Comparison of ENCODE assay signal across 8 cellular contexts in the genomic region with DNA sequence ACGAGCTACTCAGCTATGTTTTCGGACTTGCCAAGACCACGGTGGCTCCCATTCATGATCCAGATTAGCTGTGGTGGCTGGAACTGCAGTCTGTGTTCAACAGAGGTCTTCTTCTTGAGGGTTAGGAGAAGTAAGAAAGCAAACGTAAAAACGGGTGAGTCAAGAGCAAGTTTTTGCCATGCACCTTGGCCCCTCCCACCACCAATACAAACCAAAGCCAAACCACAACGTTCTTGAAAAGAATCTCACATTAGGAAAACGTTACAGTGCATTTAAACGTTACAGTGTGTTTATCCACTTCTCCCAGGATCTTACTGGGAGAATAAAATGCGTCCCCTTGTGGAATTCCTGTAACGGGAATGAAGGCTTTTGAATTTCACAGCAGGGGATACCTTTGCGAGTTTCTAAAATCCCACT. TPM values are rescaled to one million over a fixed set of nuclear protein-coding genes. Genes with fewer than 3 reads are reported as not detected.
DNase-seq lines count a peak whose midpoint lies in the region; ATAC-seq and TF ChIP-seq lines count a peak whose summit lies in the region.

No MANE protein-coding gene starts in this region.

- ATAC-seq in PC-3 (peak; percentile 23), GM19035 (IDR thresholded peaks at IDR 0.05; ENCODE audit: unreplicated experiment) (no peak)

- CTCF ChIA-PET in PC-3 (lab: Charles Lee), result interaction anchor here (0.5 to 1.9 kb wide), 9 partner anchors 21 to 477 kb away, joined by 3 to 9 read pairs (median 5); no protein-coding TSS in a partner anchor

- peak overlapping the region; percentile 95 for H2AFZ ChIP-seq in PC-3 (ENCODE audit: low read length)

- 5 to 9% methylated on average over 11 of the region's 11 CpGs for WGBS in sigmoid colon, 2 donors

- H3K36me3 Mint-ChIP-seq in activated T-helper 2 cell treated with anti-CD3 and anti-CD28 coated beads, Interferon-gamma antibody, Interleukin-2, Interleukin-4, amounts not matched to agents 10 μg/mL and 5 μg/mL and 100 μg/mL, durations not matched to agents 14 hours and 24 hours and 36 hours (ENCODE audit: low read depth), result no peaks in the 10 kb centered on the region

- H3K9me3 Mint-ChIP-seq in activated T-helper 2 cell treated with anti-CD3 and anti-CD28 coated beads, Interferon-gamma antibody, Interleukin-2, Interleukin-4, amounts not matched to agents 10 μg/mL and 5 μg/mL and 100 μg/mL, durations not matched to agents 14 hours and 24 hours and 36 hours, result no peaks in the 10 kb centered on the region

- H3K4me3 Mint-ChIP-seq in activated T-helper 2 cell treated with anti-CD3 and anti-CD28 coated beads, Interferon-gamma antibody, Interleukin-2, Interleukin-4, amounts not matched to agents 10 μg/mL and 5 μg/mL and 100 μg/mL, durations not matched to agents 14 hours and 24 hours and 36 hours (ENCODE audit: low read depth), result peak overlapping the region; percentile 95

- no peak for TF ChIP-seq POLR2A in sigmoid colon (IDR thresholded peaks at IDR 0.05)

- H3K9me3 ChIP-seq in PC-3 (ENCODE audit: low read length) (no peaks in the 10 kb centered on the region), sigmoid colon (no peaks in the 10 kb centered on the region)

- peak overlapping the region; percentile 94 for H3K27ac Mint-ChIP-seq in activated T-helper 2 cell treated with anti-CD3 and anti-CD28 coated beads, Interferon-gamma antibody, Interleukin-2, Interleukin-4, amounts not matched to agents 10 μg/mL and 5 μg/mL and 100 μg/mL, durations not matched to agents 14 hours and 24 hours and 36 hours

- POLR2A ChIA-PET in PC-3 (lab: Charles Lee; ENCODE audit: unreplicated experiment), result interaction anchor here (0.6 kb wide), 2 partner anchors 410 to 522 kb away, joined by 3 to 6 read pairs; no protein-coding TSS in a partner anchor

- H3K79me2 ChIP-seq in PC-3 (ENCODE audit: low read length), result peaks cover 8% of the 10 kb centered on the region; the same call in 1 of the 2 replicates

- DNase-seq in GM04504 (ENCODE audit: low read depth), result peak; percentile 50
- DNase-seq in PC-3, result peak; percentile 75
- peak; percentile 58 for DNase-seq in activated T-helper 2 cell treated with anti-CD3 and anti-CD28 coated beads, Interferon-gamma antibody, Interleukin-2, Interleukin-4, amounts not matched to agents 10 μg/mL and 5 μg/mL and 100 μg/mL, durations not matched to agents 14 hours and 24 hours and 36 hours (ENCODE audit: low spot score)
- peak; percentile 33 for DNase-seq in foreskin melanocyte
- no peak for DNase-seq in sigmoid colon
- DNase-seq in NCI-H1694 (lab: John Stamatoyannopoulos, UW), result no peak
- DNase-seq in GOT3 (lab: John Stamatoyannopoulos, UW), result no peak

- H3K4me1 ChIP-seq in PC-3 (ENCODE audit: insufficient read depth, low read length) (peaks cover 35% of the 10 kb centered on the region), sigmoid colon (peaks cover 0 to 25% (median 18%) of the 10 kb centered on the region in 4 donors)

- peak overlapping the region; percentile 49 for H3K27ac ChIP-seq in PC-3 (ENCODE audit: low read length)
- peak overlapping the region; percentile 83 to 93 (median 88) for H3K27ac ChIP-seq in sigmoid colon

- BruUV-seq in PC-3 (replicated peaks; lab: Mats Ljungman, UMichigan), result no TSS peak

- H3K9me2 ChIP-seq in PC-3 (replicated peaks; ENCODE audit: low read length), result no peaks in the 10 kb centered on the region

- no peaks in the 10 kb centered on the region for H3K27me3 ChIP-seq in PC-3 (ENCODE audit: low read length)
- no peaks in the 10 kb centered on the region for H3K27me3 ChIP-seq in sigmoid colon

- H3K27me3 Mint-ChIP-seq in activated T-helper 2 cell treated with anti-CD3 and anti-CD28 coated beads, Interferon-gamma antibody, Interleukin-2, Interleukin-4, amounts not matched to agents 10 μg/mL and 5 μg/mL and 100 μg/mL, durations not matched to agents 14 hours and 24 hours and 36 hours (ENCODE audit: low read depth), result no peaks in the 10 kb centered on the region

- intact Hi-C loops in PC-3 (cut with micrococcal nuclease) (loop anchor here (2.0 to 5.0 kb wide), 4 partner anchors 20 to 461 kb away; no protein-coding TSS in a partner anchor), sigmoid colon (cut with DNase I) (loop anchor here (5.0 to 10.0 kb wide), 3 partner anchors 251 to 1178 kb away; partner anchors contain the start of gene AAK1)
- intact Hi-C loops in activated T-helper 2 cell treated with anti-CD3 and anti-CD28 coated beads, Interferon-gamma antibody, Interleukin-2, Interleukin-4, amounts not matched to agents 10 μg/mL and 5 μg/mL and 100 μg/mL, durations not matched to agents 14 hours and 24 hours and 36 hours (cut with micrococcal nuclease), result loop anchor here (2.0 to 10.0 kb wide), 8 partner anchors 186 to 921 kb away; partner anchors contain the start of genes ANTXR1, GFPT1 and PNO1

- H3K4me2 ChIP-seq in PC-3 (ENCODE audit: low read length), result peak overlapping the region; percentile 83

- H3K36me3 ChIP-seq in PC-3 (ENCODE audit: low read depth, low read length), result no peaks in the 10 kb centered on the region
- no peaks in the 10 kb centered on the region for H3K36me3 ChIP-seq in sigmoid colon

- H3K4me3 ChIP-seq in PC-3 (ENCODE audit: low read length) (peak overlapping the region; percentile 86), sigmoid colon (peak overlapping the region; percentile 69 to 90 (median 78))

- no peaks in the 10 kb centered on the region for H4K20me1 ChIP-seq in PC-3 (ENCODE audit: low read length)

- TF ChIP-seq CTCF in PC-3 (conservative IDR thresholded peaks at IDR 0.05; ENCODE audit: low read depth, low read length) (peak; percentile 46), sigmoid colon (IDR thresholded peaks at IDR 0.05) (no peak)

- H3F3A ChIP-seq in PC-3 (ENCODE audit: low read length, unreplicated experiment), result no peaks in the 10 kb centered on the region

- peak overlapping the region; percentile 78 for H3K9ac ChIP-seq in PC-3 (ENCODE audit: low read length)

- no peak for TF ChIP-seq EP300 in sigmoid colon (IDR thresholded peaks at IDR 0.05)

- H3K4me1 Mint-ChIP-seq in activated T-helper 2 cell treated with anti-CD3 and anti-CD28 coated beads, Interferon-gamma antibody, Interleukin-2, Interleukin-4, amounts not matched to agents 10 μg/mL and 5 μg/mL and 100 μg/mL, durations not matched to agents 14 hours and 24 hours and 36 hours (ENCODE audit: low read depth), result peaks cover 44% of the 10 kb centered on the region

RNA-seq across cellular contexts. Expression of gene FBXO48, which starts 0.7 kb away (rescaled TPM):
- total RNA-seq in PC-3 (2014; rRNA removed) (0.52 and 0.91 TPM in 2 replicates), sigmoid colon (1 to 10 TPM in 1 of 4 donors, under 1 TPM in 3; 0.55 to 1.1 (median 0.83) TPM)
- 1.3 TPM in 2 replicates for total RNA-seq in activated T-helper 2 cell treated with anti-CD3 and anti-CD28 coated beads, Interferon-gamma antibody, Interleukin-2, Interleukin-4, amounts not matched to agents 10 μg/mL and 5 μg/mL and 100 μg/mL, durations not matched to agents 14 hours and 24 hours and 36 hours
- 1 to 10 TPM in 1 of 3 donors, under 1 TPM in 2; 0.60 to 1.2 (median 0.70) TPM for polyA plus RNA-seq in sigmoid colon

RNA-seq across cellular contexts. Expression of gene APLF, which starts 1.0 kb away (rescaled TPM):
- total RNA-seq in PC-3 (2014; rRNA removed) (0.69 and 2.4 TPM in 2 replicates), sigmoid colon (10 to 100 TPM; 11.0 to 21.7 (median 14.5) TPM)
- total RNA-seq in activated T-helper 2 cell treated with anti-CD3 and anti-CD28 coated beads, Interferon-gamma antibody, Interleukin-2, Interleukin-4, amounts not matched to agents 10 μg/mL and 5 μg/mL and 100 μg/mL, durations not matched to agents 14 hours and 24 hours and 36 hours, result 3.8 TPM in 2 replicates
- polyA plus RNA-seq in sigmoid colon, result under 1 TPM; 0.23 to 0.69 (median 0.60) TPM

Comparison
In these comparisons a context has a peak if more than half of its experiments do, and no peak if none do; other contexts are left out.
1. DNase-seq: peak in GM04504 (single experiment), PC-3 (single experiment), activated T-helper 2 cell treated with anti-CD3 and anti-CD28 coated beads, Interferon-gamma antibody, Interleukin-2, Interleukin-4, amounts not matched to agents 10 μg/mL and 5 μg/mL and 100 μg/mL, durations not matched to agents 14 hours and 24 hours and 36 hours (single experiment) and foreskin melanocyte (single experiment); none in sigmoid colon (single experiment), NCI-H1694 (single experiment) and GOT3 (single experiment).